ENCODE assay signal across 1 cellular context in the genomic region with DNA sequence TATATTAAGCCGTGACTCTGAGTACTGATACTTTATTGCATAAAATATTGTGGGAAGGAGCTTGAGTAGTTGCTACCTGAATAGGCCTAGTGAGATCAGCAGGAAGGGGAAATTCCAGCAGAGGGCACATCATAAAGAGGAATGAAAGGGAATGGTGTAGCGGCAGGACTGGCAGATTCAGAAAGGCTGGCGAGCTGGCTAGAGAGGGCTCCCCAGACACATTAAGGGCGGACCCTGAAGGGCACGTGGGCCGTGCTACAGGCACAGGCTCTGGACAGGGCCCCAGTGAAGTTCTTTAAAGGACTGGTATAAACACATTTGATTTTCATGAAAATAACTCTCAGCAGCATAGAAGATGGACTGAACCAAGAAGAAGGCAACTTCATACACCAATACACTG.
TF ChIP-seq lines count a peak whose summit lies in the region.

No MANE protein-coding gene starts in this region.

TF ChIP-seq in WTC11, 78 proteins besides CTCF, POLR2A, EP300 and RAD21 (continued from another document):
- TF ChIP-seq, protein P1, sequence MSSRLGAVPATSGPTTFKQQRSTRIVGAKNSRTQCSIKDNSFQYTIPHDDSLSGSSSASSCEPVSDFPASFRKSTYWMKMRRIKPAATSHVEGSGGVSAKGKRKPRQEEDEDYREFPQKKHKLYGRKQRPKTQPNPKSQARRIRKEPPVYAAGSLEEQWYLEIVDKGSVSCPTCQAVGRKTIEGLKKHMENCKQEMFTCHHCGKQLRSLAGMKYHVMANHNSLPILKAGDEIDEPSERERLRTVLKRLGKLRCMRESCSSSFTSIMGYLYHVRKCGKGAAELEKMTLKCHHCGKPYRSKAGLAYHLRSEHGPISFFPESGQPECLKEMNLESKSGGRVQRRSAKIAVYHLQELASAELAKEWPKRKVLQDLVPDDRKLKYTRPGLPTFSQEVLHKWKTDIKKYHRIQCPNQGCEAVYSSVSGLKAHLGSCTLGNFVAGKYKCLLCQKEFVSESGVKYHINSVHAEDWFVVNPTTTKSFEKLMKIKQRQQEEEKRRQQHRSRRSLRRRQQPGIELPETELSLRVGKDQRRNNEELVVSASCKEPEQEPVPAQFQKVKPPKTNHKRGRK (CRISPR knock-in tag; IDR thresholded peaks at IDR 0.05; ENCODE audit: borderline replicate concordance): no peak
- TF ChIP-seq, protein P2, sequence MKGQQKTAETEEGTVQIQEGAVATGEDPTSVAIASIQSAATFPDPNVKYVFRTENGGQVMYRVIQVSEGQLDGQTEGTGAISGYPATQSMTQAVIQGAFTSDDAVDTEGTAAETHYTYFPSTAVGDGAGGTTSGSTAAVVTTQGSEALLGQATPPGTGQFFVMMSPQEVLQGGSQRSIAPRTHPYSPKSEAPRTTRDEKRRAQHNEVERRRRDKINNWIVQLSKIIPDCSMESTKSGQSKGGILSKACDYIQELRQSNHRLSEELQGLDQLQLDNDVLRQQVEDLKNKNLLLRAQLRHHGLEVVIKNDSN (CRISPR knock-in tag; IDR thresholded peaks at IDR 0.05): no peak
- TF ChIP-seq TEAD1 (CRISPR knock-in tag; IDR thresholded peaks at IDR 0.05): no peak
- no peak for TF ChIP-seq HMGA2 (CRISPR knock-in tag; IDR thresholded peaks at IDR 0.05)
